23 cellular contexts compared by ENCODE assay signal in the genomic region with DNA sequence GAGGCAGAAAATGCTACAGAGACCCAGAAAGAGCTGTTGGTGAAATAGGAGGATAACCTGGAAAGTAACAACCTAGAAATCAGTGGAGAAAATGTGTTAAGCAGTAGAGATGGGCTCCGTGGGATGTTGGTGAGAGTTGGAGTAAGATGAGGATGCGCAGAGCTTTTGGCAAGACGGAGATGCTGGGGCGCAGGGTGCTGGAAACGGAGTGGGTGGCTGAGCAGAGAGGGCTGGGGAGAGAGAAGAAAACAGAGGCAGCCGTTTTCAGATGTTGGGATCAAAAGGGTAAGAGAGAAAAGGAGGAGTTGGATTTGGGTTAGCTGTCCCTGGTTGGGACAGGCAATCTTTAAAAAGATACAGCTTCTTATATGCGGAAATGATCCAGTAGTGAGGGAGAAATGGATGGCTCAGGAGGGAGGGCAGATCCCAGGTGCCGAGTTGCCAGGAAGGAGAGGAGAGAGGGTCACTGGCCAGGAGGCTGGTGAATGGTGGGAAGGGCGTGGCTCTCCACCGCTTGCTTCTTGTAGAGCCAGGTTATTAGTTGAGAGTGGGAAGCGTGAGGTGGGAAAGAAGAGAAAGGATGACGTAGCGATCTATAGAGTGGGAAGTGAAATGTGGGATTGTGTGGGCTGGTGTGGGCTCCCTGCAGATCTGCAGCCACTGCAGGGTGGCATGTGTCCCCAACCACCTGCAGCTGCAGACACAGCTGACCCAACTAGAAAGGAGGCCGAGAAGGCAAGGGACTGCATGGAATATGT.
"Had no signal": no experiment of that assay in that cellular context is flagged by ENCODE, and none has a peak within 500 bp of the region (broad histone marks: within the 10 kb centered on the region; RNA-seq: fewer than 3 reads in every experiment).

No MANE protein-coding gene starts in this region.

- H3K4me1 ChIP-seq: spleen had no signal

- DNase-seq: activated B cell treated with CpG ODN at 0.5 μM for 24 hours; activated CD4-positive, alpha-beta memory T cell treated with anti-CD3 and anti-CD28 coated beads, Interleukin-2, amount 10 ng/mL, durations not matched to agents 7 days and 5 days; activated CD4-positive, alpha-beta T cell treated with anti-CD3 and anti-CD28 coated beads for 4 hours; activated CD8-positive, alpha-beta memory T cell treated with anti-CD3 and anti-CD28 coated beads, Interleukin-2, amount 10 ng/mL, durations not matched to agents 7 days and 5 days; activated naive CD4-positive, alpha-beta T cell treated with anti-CD3 and anti-CD28 coated beads, Interleukin-2, amount 10 ng/mL, durations not matched to agents 7 days and 5 days; activated naive CD8-positive, alpha-beta T cell treated with anti-CD3 and anti-CD28 coated beads, Interleukin-2, amount 50 U/mL, for 24 hours; activated T-cell treated with anti-CD3 and anti-CD28 coated beads, Interleukin-2, amount 50 U/mL, for 24 hours; brain microvascular endothelial cell; cortex of kidney; effector CD4-positive, alpha-beta T cell; gastrocnemius medialis; heart right ventricle; kidney glomerular epithelial cell; left ventricle myocardium inferior; mammary epithelial cell; naive B cell; spleen; stimulated activated CD4-positive, alpha-beta T cell treated with anti-CD3 and anti-CD28 coated beads, Interleukin-4, amount 100 ng/mL, for 4 hours; T-cell had no signal

- H3K36me3 ChIP-seq: brain microvascular endothelial cell, gastrocnemius medialis, heart right ventricle, left ventricle myocardium inferior, neutrophil, spleen, thoracic aorta had no signal

- H3K27ac Mint-ChIP-seq: activated B cell treated with CpG ODN at 0.5 μM for 24 hours; activated CD4-positive, alpha-beta memory T cell treated with anti-CD3 and anti-CD28 coated beads, Interleukin-2, amount 10 ng/mL, durations not matched to agents 7 days and 5 days; activated CD8-positive, alpha-beta memory T cell treated with anti-CD3 and anti-CD28 coated beads, Interleukin-2, amount 10 ng/mL, durations not matched to agents 7 days and 5 days; activated naive CD4-positive, alpha-beta T cell treated with anti-CD3 and anti-CD28 coated beads, Interleukin-2, amount 10 ng/mL, durations not matched to agents 7 days and 5 days; activated naive CD8-positive, alpha-beta T cell treated with anti-CD3 and anti-CD28 coated beads, Interleukin-2, amount 50 U/mL, for 24 hours; activated T-cell treated with anti-CD3 and anti-CD28 coated beads, Interleukin-2, amount 50 U/mL, for 24 hours; naive B cell; stimulated activated memory B cell treated with anti-CD40 and anti-IgM and Interleukin-4, amounts not matched to agents 10 μg/mL and 1 μg/mL and 100 μg/mL, for 72 hours; T-cell had no signal

- ATAC-seq: activated CD8-positive, alpha-beta memory T cell treated with anti-CD3 and anti-CD28 coated beads, Interleukin-2, amount 10 ng/mL, durations not matched to agents 7 days and 5 days; activated naive CD8-positive, alpha-beta T cell treated with anti-CD3 and anti-CD28 coated beads, Interleukin-2, amount 50 U/mL, for 24 hours; gastrocnemius medialis; heart right ventricle; stimulated activated memory B cell treated with anti-CD40 and anti-IgM and Interleukin-4, amounts not matched to agents 10 μg/mL and 1 μg/mL and 100 μg/mL, for 72 hours; T-cell had no signal

- H3K4me3 Mint-ChIP-seq: activated B cell treated with CpG ODN at 0.5 μM for 24 hours; activated CD4-positive, alpha-beta memory T cell treated with anti-CD3 and anti-CD28 coated beads, Interleukin-2, amount 10 ng/mL, durations not matched to agents 7 days and 5 days; activated CD8-positive, alpha-beta memory T cell treated with anti-CD3 and anti-CD28 coated beads, Interleukin-2, amount 10 ng/mL, durations not matched to agents 7 days and 5 days; activated naive CD4-positive, alpha-beta T cell treated with anti-CD3 and anti-CD28 coated beads, Interleukin-2, amount 10 ng/mL, durations not matched to agents 7 days and 5 days; activated naive CD8-positive, alpha-beta T cell treated with anti-CD3 and anti-CD28 coated beads, Interleukin-2, amount 50 U/mL, for 24 hours; activated T-cell treated with anti-CD3 and anti-CD28 coated beads, Interleukin-2, amount 50 U/mL, for 24 hours; stimulated activated memory B cell treated with anti-CD40 and anti-IgM and Interleukin-4, amounts not matched to agents 10 μg/mL and 1 μg/mL and 100 μg/mL, for 72 hours; T-cell had no signal

- H3K27me3 Mint-ChIP-seq: activated B cell treated with CpG ODN at 0.5 μM for 24 hours had no signal

- H3K4me1 Mint-ChIP-seq: activated B cell treated with CpG ODN at 0.5 μM for 24 hours; naive B cell; stimulated activated memory B cell treated with anti-CD40 and anti-IgM and Interleukin-4, amounts not matched to agents 10 μg/mL and 1 μg/mL and 100 μg/mL, for 72 hours had no signal

- H3K36me3 Mint-ChIP-seq: activated CD8-positive, alpha-beta memory T cell treated with anti-CD3 and anti-CD28 coated beads, Interleukin-2, amount 10 ng/mL, durations not matched to agents 7 days and 5 days; activated naive CD4-positive, alpha-beta T cell treated with anti-CD3 and anti-CD28 coated beads, Interleukin-2, amount 10 ng/mL, durations not matched to agents 7 days and 5 days; naive B cell; stimulated activated memory B cell treated with anti-CD40 and anti-IgM and Interleukin-4, amounts not matched to agents 10 μg/mL and 1 μg/mL and 100 μg/mL, for 72 hours; T-cell had no signal

- H3K4me3 ChIP-seq: gastrocnemius medialis, heart right ventricle, left ventricle myocardium inferior, spleen, thoracic aorta had no signal

- H3K9me3 Mint-ChIP-seq: activated CD4-positive, alpha-beta memory T cell treated with anti-CD3 and anti-CD28 coated beads, Interleukin-2, amount 10 ng/mL, durations not matched to agents 7 days and 5 days; activated naive CD4-positive, alpha-beta T cell treated with anti-CD3 and anti-CD28 coated beads, Interleukin-2, amount 10 ng/mL, durations not matched to agents 7 days and 5 days; activated naive CD8-positive, alpha-beta T cell treated with anti-CD3 and anti-CD28 coated beads, Interleukin-2, amount 50 U/mL, for 24 hours; activated T-cell treated with anti-CD3 and anti-CD28 coated beads, Interleukin-2, amount 50 U/mL, for 24 hours; naive B cell; T-cell had no signal

- H3K27ac ChIP-seq: brain microvascular endothelial cell, heart right ventricle, left ventricle myocardium inferior, neutrophil, parathyroid adenoma, spleen, thoracic aorta had no signal

- H3K9me3 ChIP-seq: gastrocnemius medialis, heart right ventricle, left ventricle myocardium inferior, neutrophil, spleen, thoracic aorta had no signal

- H3K27me3 ChIP-seq: brain microvascular endothelial cell, gastrocnemius medialis, heart right ventricle had no signal
